Comparison of ENCODE assay signal across 1 cellular context in the genomic region with DNA sequence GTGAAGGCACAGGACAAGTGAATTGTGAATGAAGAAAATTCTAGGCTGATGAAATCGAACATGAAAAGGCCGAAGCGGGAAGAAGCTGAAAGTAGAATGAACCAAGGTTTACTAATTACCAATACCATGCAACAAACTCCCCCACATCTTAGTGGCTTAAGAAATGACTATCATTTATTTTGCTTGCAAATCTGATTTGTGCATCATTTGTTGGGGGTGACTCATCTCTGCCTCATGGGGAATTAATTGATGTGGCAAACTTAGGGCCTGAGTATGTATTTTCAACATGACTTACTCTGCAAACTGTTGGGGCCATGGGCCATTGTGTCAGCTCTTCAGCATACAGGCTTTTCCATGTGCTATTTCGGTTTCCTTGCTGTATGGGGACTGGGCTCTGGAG.
TF ChIP-seq lines count a peak whose summit lies in the region.

No MANE protein-coding gene starts in this region.

TF ChIP-seq in WTC11, 78 proteins besides CTCF, POLR2A, EP300 and RAD21 (continued from another document):
- TF ChIP-seq, protein P1, sequence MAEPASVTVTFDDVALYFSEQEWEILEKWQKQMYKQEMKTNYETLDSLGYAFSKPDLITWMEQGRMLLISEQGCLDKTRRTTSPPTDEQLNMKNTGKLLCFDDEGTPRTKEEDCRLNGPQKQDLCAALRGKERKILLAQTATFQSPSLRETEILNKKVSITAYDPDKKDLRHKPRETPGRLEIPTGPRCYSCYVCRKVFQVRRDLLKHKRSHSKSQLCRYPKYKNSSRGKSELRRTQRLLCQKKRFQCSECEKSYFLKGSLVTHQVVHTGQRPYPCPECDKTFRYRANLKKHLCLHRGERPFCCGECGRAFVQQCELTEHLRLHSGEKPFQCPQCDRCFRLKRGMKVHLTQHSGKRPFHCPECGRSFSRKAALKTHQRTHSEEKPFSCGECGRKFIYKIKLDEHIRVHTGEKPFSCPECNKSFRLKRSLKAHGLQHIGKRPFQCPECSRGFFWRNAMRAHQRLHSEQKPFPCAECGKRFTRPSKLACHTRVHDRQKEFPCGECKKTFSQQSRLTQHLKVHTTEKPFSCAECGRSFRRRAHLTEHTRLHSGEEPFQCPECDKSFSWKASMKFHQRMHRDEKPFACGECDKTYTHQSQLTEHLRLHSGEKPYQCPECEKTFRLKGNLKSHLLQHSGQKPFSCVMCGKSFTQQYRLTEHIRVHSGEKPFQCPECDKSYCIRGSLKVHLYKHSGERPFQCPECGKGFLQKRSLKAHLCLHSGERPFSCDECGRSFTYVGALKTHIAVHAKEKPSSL (CRISPR knock-in tag; conservative IDR thresholded peaks at IDR 0.05): no peak
- TF ChIP-seq, protein P2, sequence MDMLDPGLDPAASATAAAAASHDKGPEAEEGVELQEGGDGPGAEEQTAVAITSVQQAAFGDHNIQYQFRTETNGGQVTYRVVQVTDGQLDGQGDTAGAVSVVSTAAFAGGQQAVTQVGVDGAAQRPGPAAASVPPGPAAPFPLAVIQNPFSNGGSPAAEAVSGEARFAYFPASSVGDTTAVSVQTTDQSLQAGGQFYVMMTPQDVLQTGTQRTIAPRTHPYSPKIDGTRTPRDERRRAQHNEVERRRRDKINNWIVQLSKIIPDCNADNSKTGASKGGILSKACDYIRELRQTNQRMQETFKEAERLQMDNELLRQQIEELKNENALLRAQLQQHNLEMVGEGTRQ (CRISPR knock-in tag; IDR thresholded peaks at IDR 0.05): no peak
- TF ChIP-seq, protein P3, sequence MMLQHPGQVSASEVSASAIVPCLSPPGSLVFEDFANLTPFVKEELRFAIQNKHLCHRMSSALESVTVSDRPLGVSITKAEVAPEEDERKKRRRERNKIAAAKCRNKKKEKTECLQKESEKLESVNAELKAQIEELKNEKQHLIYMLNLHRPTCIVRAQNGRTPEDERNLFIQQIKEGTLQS (CRISPR knock-in tag; conservative IDR thresholded peaks at IDR 0.05): no peak
- TF ChIP-seq RELA (CRISPR knock-in tag; IDR thresholded peaks at IDR 0.05; ENCODE audit: borderline replicate concordance): no peak
- no peak for TF ChIP-seq CBFB (CRISPR knock-in tag; IDR thresholded peaks at IDR 0.05; ENCODE audit: low read depth)
- no peak for TF ChIP-seq ZNF263 (CRISPR knock-in tag; IDR thresholded peaks at IDR 0.05; ENCODE audit: low read depth)
- no peak for TF ChIP-seq ZNF423 (CRISPR knock-in tag; IDR thresholded peaks at IDR 0.05)
- TF ChIP-seq MYBL2 (CRISPR knock-in tag; IDR thresholded peaks at IDR 0.05): no peak
- TF ChIP-seq, protein P4, sequence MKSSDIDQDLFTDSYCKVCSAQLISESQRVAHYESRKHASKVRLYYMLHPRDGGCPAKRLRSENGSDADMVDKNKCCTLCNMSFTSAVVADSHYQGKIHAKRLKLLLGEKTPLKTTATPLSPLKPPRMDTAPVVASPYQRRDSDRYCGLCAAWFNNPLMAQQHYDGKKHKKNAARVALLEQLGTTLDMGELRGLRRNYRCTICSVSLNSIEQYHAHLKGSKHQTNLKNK (CRISPR knock-in tag; IDR thresholded peaks at IDR 0.05): no peak
- TF ChIP-seq, protein P5, sequence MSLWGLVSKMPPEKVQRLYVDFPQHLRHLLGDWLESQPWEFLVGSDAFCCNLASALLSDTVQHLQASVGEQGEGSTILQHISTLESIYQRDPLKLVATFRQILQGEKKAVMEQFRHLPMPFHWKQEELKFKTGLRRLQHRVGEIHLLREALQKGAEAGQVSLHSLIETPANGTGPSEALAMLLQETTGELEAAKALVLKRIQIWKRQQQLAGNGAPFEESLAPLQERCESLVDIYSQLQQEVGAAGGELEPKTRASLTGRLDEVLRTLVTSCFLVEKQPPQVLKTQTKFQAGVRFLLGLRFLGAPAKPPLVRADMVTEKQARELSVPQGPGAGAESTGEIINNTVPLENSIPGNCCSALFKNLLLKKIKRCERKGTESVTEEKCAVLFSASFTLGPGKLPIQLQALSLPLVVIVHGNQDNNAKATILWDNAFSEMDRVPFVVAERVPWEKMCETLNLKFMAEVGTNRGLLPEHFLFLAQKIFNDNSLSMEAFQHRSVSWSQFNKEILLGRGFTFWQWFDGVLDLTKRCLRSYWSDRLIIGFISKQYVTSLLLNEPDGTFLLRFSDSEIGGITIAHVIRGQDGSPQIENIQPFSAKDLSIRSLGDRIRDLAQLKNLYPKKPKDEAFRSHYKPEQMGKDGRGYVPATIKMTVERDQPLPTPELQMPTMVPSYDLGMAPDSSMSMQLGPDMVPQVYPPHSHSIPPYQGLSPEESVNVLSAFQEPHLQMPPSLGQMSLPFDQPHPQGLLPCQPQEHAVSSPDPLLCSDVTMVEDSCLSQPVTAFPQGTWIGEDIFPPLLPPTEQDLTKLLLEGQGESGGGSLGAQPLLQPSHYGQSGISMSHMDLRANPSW (CRISPR knock-in tag; conservative IDR thresholded peaks at IDR 0.05; ENCODE audit: low read depth): no peak
